1 cellular context compared by ENCODE assay signal in the genomic region with DNA sequence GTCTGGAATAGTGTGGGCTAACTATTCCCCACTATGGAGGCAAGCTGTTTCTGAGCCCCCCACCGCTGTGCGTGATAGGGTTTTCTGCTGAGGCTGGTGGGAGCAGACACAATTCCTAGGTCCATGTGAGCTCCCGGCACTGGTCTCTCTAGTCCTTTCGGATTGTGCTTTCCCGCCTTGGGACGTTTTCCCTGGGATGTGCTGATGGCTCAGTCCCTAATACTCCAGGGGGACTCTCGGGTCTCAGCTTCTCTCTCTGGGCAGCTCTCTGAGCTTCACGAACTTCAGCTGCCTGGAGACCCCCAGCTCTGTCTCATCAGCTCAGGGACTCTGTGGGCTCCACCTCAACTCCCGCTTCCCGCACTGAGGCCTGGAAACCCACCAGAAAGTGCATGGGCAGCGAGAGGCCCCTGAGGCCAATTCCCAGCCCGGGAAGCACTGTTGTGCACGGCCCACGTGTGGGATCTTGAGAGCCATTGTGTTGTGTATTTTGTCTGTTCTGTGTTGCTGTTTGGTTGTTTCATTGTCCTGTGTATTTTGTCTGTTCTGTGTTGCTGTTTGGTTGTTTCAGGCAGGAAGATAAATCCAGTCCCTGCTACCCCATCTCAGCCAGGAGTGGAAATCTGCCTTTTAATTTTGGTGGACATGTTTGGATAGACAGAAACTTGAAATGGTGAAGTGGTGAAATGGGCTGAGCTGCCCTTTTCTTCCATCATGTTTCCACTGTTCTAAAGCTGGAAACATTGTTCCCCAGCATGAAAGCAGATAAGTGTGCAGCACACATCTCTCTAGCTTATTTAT.
TF ChIP-seq lines count a peak whose summit lies in the region.

No MANE protein-coding gene starts in this region.

TF ChIP-seq in K562, 482 proteins besides CTCF, POLR2A, EP300 and RAD21:
- TF ChIP-seq CHD7 (IDR thresholded peaks at IDR 0.05; ENCODE audit: low read depth, low read length) (no peak), E2F1 (CRISPR knock-in tag; IDR thresholded peaks at IDR 0.05) (no peak), CBX2 (IDR thresholded peaks at IDR 0.05; ENCODE audit: insufficient read depth, low read length, poor library complexity, severe bottlenecking) (peak; percentile 55)
